2 cellular contexts compared by ENCODE assay signal in the genomic region with DNA sequence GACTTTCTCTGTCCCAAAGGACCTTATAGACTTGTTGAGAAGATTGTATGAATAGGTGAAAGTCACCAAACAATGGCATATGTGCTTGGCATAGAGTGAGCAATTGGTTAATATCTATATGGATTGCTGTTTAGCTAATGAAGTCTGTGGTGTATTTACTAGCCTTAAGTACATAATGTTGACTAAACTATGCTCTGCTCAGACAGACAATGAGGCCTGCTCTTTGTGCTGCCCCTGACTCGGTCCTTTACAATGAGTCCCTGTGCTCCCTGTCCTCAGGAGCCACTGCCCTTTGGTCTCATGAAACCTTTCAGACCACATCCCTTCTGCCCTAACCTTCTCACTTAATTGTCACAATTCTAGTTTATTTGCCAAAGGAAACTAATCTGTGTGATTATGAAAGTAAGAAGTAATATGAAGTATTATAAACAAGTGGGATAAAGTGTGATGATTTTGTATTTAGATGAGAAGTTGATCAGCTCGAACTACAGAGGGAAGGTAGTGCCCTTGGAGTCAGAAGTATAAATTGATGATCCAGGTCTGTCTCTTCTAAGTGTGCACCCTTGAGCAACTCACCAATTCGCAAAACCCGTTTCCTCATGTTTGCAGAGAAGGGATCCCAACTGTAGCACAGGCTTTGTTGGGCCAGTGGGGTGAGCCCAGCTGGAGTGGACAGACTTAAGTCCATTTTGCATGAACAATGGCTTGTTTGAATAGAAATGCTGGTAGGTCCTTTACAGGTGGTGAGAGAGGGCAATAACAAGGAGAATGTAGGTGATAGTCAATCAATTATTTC.
TF ChIP-seq lines count a peak whose summit lies in the region.

No MANE protein-coding gene starts in this region.

TF ChIP-seq in A549, 52 proteins besides CTCF, POLR2A, EP300 and RAD21:
- no peak for TF ChIP-seq KDM1A (IDR thresholded peaks at IDR 0.05; ENCODE audit: low read depth)

TF ChIP-seq in GM12878, 131 proteins besides CTCF, POLR2A, EP300 and RAD21:
- TF ChIP-seq, protein P1, sequence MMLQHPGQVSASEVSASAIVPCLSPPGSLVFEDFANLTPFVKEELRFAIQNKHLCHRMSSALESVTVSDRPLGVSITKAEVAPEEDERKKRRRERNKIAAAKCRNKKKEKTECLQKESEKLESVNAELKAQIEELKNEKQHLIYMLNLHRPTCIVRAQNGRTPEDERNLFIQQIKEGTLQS (IDR thresholded peaks at IDR 0.05; ENCODE audit: borderline replicate concordance, extremely low read depth, low read depth, low read length): no peak
- TF ChIP-seq MYB (IDR thresholded peaks at IDR 0.05; ENCODE audit: borderline replicate concordance, low read depth, low read length) (no peak), SRF (IDR thresholded peaks at IDR 0.05; ENCODE audit: low read depth in 2 of 2, low read length in 2 of 2) (no peak), CHD1 (IDR thresholded peaks at IDR 0.05; ENCODE audit: low read depth, low read length) (no peak), TCF12 (IDR thresholded peaks at IDR 0.05; ENCODE audit: low read depth, low read length) (no peak), ASH2L (IDR thresholded peaks at IDR 0.05; ENCODE audit: borderline replicate concordance, low read depth) (no peak), TARDBP (IDR thresholded peaks at IDR 0.05; ENCODE audit: borderline replicate concordance) (no peak), ZBED1 (IDR thresholded peaks at IDR 0.05; ENCODE audit: borderline replicate concordance) (no peak), ZZZ3 (IDR thresholded peaks at IDR 0.05; ENCODE audit: control insufficient read depth, insufficient read length, low read depth) (no peak), NR2C1 (IDR thresholded peaks at IDR 0.05) (no peak), RAD51 (IDR thresholded peaks at IDR 0.05) (no peak), YY1 (IDR thresholded peaks at IDR 0.05; ENCODE audit: low read depth, low read length) (no peak), SP1 (IDR thresholded peaks at IDR 0.05; ENCODE audit: low read depth, low read length) (no peak), POU2F2 (IDR thresholded peaks at IDR 0.05; ENCODE audit: borderline replicate concordance, low read depth, low read length) (no peak), STAT1 (conservative IDR thresholded peaks at IDR 0.05) (no peak)
- TF ChIP-seq, protein P2, sequence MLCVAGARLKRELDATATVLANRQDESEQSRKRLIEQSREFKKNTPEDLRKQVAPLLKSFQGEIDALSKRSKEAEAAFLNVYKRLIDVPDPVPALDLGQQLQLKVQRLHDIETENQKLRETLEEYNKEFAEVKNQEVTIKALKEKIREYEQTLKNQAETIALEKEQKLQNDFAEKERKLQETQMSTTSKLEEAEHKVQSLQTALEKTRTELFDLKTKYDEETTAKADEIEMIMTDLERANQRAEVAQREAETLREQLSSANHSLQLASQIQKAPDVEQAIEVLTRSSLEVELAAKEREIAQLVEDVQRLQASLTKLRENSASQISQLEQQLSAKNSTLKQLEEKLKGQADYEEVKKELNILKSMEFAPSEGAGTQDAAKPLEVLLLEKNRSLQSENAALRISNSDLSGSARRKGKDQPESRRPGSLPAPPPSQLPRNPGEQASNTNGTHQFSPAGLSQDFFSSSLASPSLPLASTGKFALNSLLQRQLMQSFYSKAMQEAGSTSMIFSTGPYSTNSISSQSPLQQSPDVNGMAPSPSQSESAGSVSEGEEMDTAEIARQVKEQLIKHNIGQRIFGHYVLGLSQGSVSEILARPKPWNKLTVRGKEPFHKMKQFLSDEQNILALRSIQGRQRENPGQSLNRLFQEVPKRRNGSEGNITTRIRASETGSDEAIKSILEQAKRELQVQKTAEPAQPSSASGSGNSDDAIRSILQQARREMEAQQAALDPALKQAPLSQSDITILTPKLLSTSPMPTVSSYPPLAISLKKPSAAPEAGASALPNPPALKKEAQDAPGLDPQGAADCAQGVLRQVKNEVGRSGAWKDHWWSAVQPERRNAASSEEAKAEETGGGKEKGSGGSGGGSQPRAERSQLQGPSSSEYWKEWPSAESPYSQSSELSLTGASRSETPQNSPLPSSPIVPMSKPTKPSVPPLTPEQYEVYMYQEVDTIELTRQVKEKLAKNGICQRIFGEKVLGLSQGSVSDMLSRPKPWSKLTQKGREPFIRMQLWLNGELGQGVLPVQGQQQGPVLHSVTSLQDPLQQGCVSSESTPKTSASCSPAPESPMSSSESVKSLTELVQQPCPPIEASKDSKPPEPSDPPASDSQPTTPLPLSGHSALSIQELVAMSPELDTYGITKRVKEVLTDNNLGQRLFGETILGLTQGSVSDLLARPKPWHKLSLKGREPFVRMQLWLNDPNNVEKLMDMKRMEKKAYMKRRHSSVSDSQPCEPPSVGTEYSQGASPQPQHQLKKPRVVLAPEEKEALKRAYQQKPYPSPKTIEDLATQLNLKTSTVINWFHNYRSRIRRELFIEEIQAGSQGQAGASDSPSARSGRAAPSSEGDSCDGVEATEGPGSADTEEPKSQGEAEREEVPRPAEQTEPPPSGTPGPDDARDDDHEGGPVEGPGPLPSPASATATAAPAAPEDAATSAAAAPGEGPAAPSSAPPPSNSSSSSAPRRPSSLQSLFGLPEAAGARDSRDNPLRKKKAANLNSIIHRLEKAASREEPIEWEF (IDR thresholded peaks at IDR 0.05; ENCODE audit: insufficient replicate concordance, low read depth, low read length): no peak
- TF ChIP-seq, protein P3, sequence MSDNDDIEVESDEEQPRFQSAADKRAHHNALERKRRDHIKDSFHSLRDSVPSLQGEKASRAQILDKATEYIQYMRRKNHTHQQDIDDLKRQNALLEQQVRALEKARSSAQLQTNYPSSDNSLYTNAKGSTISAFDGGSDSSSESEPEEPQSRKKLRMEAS (IDR thresholded peaks at IDR 0.05; ENCODE audit: low read depth, low read length): no peak
- TF ChIP-seq, protein P4, sequence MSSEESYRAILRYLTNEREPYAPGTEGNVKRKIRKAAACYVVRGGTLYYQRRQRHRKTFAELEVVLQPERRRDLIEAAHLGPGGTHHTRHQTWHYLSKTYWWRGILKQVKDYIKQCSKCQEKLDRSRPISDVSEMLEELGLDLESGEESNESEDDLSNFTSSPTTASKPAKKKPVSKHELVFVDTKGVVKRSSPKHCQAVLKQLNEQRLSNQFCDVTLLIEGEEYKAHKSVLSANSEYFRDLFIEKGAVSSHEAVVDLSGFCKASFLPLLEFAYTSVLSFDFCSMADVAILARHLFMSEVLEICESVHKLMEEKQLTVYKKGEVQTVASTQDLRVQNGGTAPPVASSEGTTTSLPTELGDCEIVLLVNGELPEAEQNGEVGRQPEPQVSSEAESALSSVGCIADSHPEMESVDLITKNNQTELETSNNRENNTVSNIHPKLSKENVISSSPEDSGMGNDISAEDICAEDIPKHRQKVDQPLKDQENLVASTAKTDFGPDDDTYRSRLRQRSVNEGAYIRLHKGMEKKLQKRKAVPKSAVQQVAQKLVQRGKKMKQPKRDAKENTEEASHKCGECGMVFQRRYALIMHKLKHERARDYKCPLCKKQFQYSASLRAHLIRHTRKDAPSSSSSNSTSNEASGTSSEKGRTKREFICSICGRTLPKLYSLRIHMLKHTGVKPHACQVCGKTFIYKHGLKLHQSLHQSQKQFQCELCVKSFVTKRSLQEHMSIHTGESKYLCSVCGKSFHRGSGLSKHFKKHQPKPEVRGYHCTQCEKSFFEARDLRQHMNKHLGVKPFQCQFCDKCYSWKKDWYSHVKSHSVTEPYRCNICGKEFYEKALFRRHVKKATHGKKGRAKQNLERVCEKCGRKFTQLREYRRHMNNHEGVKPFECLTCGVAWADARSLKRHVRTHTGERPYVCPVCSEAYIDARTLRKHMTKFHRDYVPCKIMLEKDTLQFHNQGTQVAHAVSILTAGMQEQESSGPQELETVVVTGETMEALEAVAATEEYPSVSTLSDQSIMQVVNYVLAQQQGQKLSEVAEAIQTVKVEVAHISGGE (CRISPR knock-in tag; IDR thresholded peaks at IDR 0.05): no peak
- TF ChIP-seq, protein P5, sequence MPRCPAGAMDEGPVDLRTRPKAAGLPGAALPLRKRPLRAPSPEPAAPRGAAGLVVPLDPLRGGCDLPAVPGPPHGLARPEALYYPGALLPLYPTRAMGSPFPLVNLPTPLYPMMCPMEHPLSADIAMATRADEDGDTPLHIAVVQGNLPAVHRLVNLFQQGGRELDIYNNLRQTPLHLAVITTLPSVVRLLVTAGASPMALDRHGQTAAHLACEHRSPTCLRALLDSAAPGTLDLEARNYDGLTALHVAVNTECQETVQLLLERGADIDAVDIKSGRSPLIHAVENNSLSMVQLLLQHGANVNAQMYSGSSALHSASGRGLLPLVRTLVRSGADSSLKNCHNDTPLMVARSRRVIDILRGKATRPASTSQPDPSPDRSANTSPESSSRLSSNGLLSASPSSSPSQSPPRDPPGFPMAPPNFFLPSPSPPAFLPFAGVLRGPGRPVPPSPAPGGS (IDR thresholded peaks at IDR 0.05; ENCODE audit: borderline replicate concordance, insufficient read depth, low read depth, low read length, poor library complexity, severe bottlenecking): no peak
